In genomic region chr21:15034126-15034848, GRCh38 we compare ENCODE assay signal across 14 cellular contexts. TPM values are rescaled to one million over a fixed set of nuclear protein-coding genes. Genes with fewer than 3 reads are reported as not detected.
DNase-seq lines count a peak whose midpoint lies in the region; ATAC-seq, FAIRE-seq and TF ChIP-seq lines count a peak whose summit lies in the region.
"Had no signal": no experiment of that assay in that cellular context is flagged by ENCODE, and none has a peak within 500 bp of the region (broad histone marks: within the 10 kb centered on the region; RNA-seq: fewer than 3 reads in every experiment).

No MANE protein-coding gene starts in this region.

- peak overlapping the region; percentile 53 for H3K27ac ChIP-seq in smooth muscle cell (ENCODE audit: low read depth)
- H3K27ac ChIP-seq: gastroesophageal sphincter had no signal

- peak overlapping the region; percentile 76 for H3K27ac Mint-ChIP-seq in activated CD4-positive, alpha-beta T cell treated with anti-CD3 and anti-CD28 coated beads for 36 hours
- H3K27ac Mint-ChIP-seq: T-helper 17 cell had no signal

- peaks cover 81% of the 10 kb centered on the region for H4K20me1 ChIP-seq in smooth muscle cell (ENCODE audit: low read depth)

- no peaks in the 10 kb centered on the region for H3K9me3 Mint-ChIP-seq in activated CD4-positive, alpha-beta T cell treated with anti-CD3 and anti-CD28 coated beads for 36 hours (ENCODE audit: low read depth)

- intact Hi-C loops in activated CD4-positive, alpha-beta T cell treated with anti-CD3 and anti-CD28 coated beads for 36 hours (cut with DNase I, micrococcal nuclease): no loop called here

- H3K4me3 Mint-ChIP-seq in activated CD4-positive, alpha-beta T cell treated with anti-CD3 and anti-CD28 coated beads for 36 hours: no peak overlapping the region
- H3K4me3 Mint-ChIP-seq: T-helper 17 cell had no signal

- no peaks in the 10 kb centered on the region for H3K9me3 ChIP-seq in smooth muscle cell (replicated peaks; ENCODE audit: low read depth)
- H3K9me3 ChIP-seq: gastroesophageal sphincter had no signal

- H3K36me3 ChIP-seq in smooth muscle cell (ENCODE audit: low read depth): no peaks in the 10 kb centered on the region
- H3K36me3 ChIP-seq: gastroesophageal sphincter had no signal

- H3K36me3 Mint-ChIP-seq in activated CD4-positive, alpha-beta T cell treated with anti-CD3 and anti-CD28 coated beads for 36 hours (ENCODE audit: low read depth): peaks cover 8% of the 10 kb centered on the region

- peaks cover 4% of the 10 kb centered on the region for H3F3A ChIP-seq in smooth muscle cell (ENCODE audit: low read depth)

- peak overlapping the region; percentile 40 for H3K4me2 ChIP-seq in smooth muscle cell

- peak; percentile 65 for FAIRE-seq in RCC 7860 (lab: Jason Lieb, UNC)
- FAIRE-seq: bronchial epithelial cell had no signal

- DNase-seq in activated CD4-positive, alpha-beta T cell treated with anti-CD3 and anti-CD28 coated beads for 36 hours: no peak
- no peak for DNase-seq in activated CD4-positive, alpha-beta T cell treated with anti-CD3 and anti-CD28 coated beads, Interleukin-2, amount 50 U/mL, for 1 hour
- DNase-seq in RCC 7860 (ENCODE audit: low spot score) (no peak), fibroblast of mammary gland (ENCODE audit: low read depth) (peak; percentile 70), smooth muscle cell (lab: John Stamatoyannopoulos, UW; ENCODE audit: unreplicated experiment) (no peak), DMS153 treated with DMSO at 0.1 percent for 48 hours (lab: John Stamatoyannopoulos, UW; ENCODE audit: unreplicated experiment) (no peak), NCI-H510A treated with DMSO at 0.1 percent for 48 hours (lab: John Stamatoyannopoulos, UW) (no peak), NCI-H1105 treated with DMSO at 0.1 percent for 48 hours (lab: John Stamatoyannopoulos, UW) (no peak)
- DNase-seq: left ventricle myocardium superior; NCI-H2029; stimulated activated CD4-positive, alpha-beta T cell treated with anti-CD3 and anti-CD28 coated beads, Interleukin-1b, Interleukin-23, amount 100 ng/mL, for 48 hours; T-helper 17 cell had no signal

- TF ChIP-seq CTCF in fibroblast of mammary gland (conservative IDR thresholded peaks at IDR 0.05; ENCODE audit: control insufficient read depth, insufficient read depth, low read depth, low read length): no peak
- TF ChIP-seq CTCF in smooth muscle cell (IDR thresholded peaks at IDR 0.05; ENCODE audit: borderline replicate concordance, insufficient read depth, poor library complexity, severe bottlenecking): no peak

- no peaks in the 10 kb centered on the region for H3K27me3 Mint-ChIP-seq in activated CD4-positive, alpha-beta T cell treated with anti-CD3 and anti-CD28 coated beads for 36 hours
- H3K27me3 Mint-ChIP-seq: T-helper 17 cell had no signal

- H2AFZ ChIP-seq in smooth muscle cell (ENCODE audit: low read depth): no peak overlapping the region

- CTCF ChIA-PET in activated CD4-positive, alpha-beta T cell treated with anti-CD3 and anti-CD28 coated beads for 36 hours (lab: Charles Lee): interaction anchor here (0.6 kb wide), 2 partner anchors 370 to 886 kb away, joined by 3 read pairs; no protein-coding TSS in a partner anchor

- no peaks in the 10 kb centered on the region for H3K4me1 ChIP-seq in smooth muscle cell (ENCODE audit: low read depth)

- H3K4me1 Mint-ChIP-seq in activated CD4-positive, alpha-beta T cell treated with anti-CD3 and anti-CD28 coated beads for 36 hours: peaks cover 30% of the 10 kb centered on the region

- WGBS in smooth muscle cell (ENCODE audit: low lambda C conversion rate): 46% methylated on average over 2 of the region's 2 CpGs

- H3K27me3 ChIP-seq in smooth muscle cell (ENCODE audit: low read depth): no peaks in the 10 kb centered on the region
- H3K27me3 ChIP-seq: gastroesophageal sphincter had no signal

- H3K79me2 ChIP-seq in smooth muscle cell (ENCODE audit: low read depth): peaks cover 66% of the 10 kb centered on the region

- POLR2A ChIA-PET in activated CD4-positive, alpha-beta T cell treated with anti-CD3 and anti-CD28 coated beads for 36 hours (lab: Charles Lee): interaction anchor here (0.5 kb wide), 1 partner anchor 20 kb away, joined by 4 read pairs; no protein-coding TSS in a partner anchor

- no peak overlapping the region for H3K9ac ChIP-seq in smooth muscle cell (ENCODE audit: low read depth)

- H3K4me3 ChIP-seq in fibroblast of mammary gland (ENCODE audit: control insufficient read depth, low read depth, low read length) (no peak overlapping the region), smooth muscle cell (no peak overlapping the region)
- H3K4me3 ChIP-seq: gastroesophageal sphincter had no signal

- peak; percentile 80 for ATAC-seq in activated CD4-positive, alpha-beta T cell treated with anti-CD3 and anti-CD28 coated beads for 36 hours
- ATAC-seq: gastroesophageal sphincter, left ventricle myocardium superior, T-helper 17 cell had no signal

RNA-seq across cellular contexts. Expression of gene NRIP1, which starts 30.5 kb away (rescaled TPM):
- total RNA-seq in activated CD4-positive, alpha-beta T cell treated with anti-CD3 and anti-CD28 coated beads for 36 hours: 1 to 10 TPM; 7.3 to 7.7 TPM
- 26.0 and 27.9 TPM in 2 replicates for total RNA-seq in smooth muscle cell
- polyA plus RNA-seq in smooth muscle cell: 5.1 and 11.0 TPM in 2 replicates
